In the genomic region with DNA sequence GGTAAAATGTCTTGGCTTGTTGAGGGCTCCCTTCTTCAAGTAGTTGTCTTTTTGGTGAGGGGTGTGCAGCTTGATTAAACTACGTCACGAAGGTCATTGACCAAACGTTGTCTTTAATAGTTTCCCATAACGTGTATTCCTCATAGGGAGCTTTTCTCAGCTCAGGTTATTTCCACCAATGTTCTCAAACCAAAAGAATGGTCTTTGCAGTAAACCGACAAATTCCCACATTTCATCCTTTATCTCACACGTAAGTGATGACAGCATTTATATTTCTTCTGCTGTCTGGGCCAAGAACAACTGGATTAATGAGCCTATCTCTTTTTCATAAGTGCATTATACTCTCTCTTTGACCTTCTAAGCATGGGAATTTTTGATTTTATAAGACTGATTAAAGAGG, we compare ENCODE assay signal across 21 cellular contexts.
DNase-seq lines count a peak whose midpoint lies in the region; ATAC-seq and TF ChIP-seq lines count a peak whose summit lies in the region.
"Had no signal": no experiment of that assay in that cellular context is flagged by ENCODE, and none has a peak within 500 bp of the region (broad histone marks: within the 10 kb centered on the region; RNA-seq: fewer than 3 reads in every experiment).

No MANE protein-coding gene starts in this region.

- H3K36me3 Mint-ChIP-seq in stimulated activated naive B cell treated with anti-CD40 and anti-IgM and Interleukin-4, amounts not matched to agents 10 μg/mL and 1 μg/mL and 100 μg/mL, for 72 hours = no peaks in the 10 kb centered on the region
- H3K36me3 Mint-ChIP-seq: CD4-positive, CD25-positive, alpha-beta regulatory T cell had no signal

- no peak for ATAC-seq in gastrocnemius medialis
- ATAC-seq in stimulated activated naive B cell treated with anti-CD40 and anti-IgM and Interleukin-4, amounts not matched to agents 10 μg/mL and 1 μg/mL and 100 μg/mL, for 72 hours (replicated peaks) = no peak
- ATAC-seq: PC-3 had no signal

- H3K27ac Mint-ChIP-seq in stimulated activated naive B cell treated with anti-CD40 and anti-IgM and Interleukin-4, amounts not matched to agents 10 μg/mL and 1 μg/mL and 100 μg/mL, for 72 hours = no peak overlapping the region
- H3K27ac Mint-ChIP-seq: B cell; CD4-positive, CD25-positive, alpha-beta regulatory T cell had no signal

- no peak overlapping the region for H3K4me3 ChIP-seq in left ventricle myocardium inferior
- no peak overlapping the region for H3K4me3 ChIP-seq in fibroblast of the aortic adventitia (ENCODE audit: low read depth, low read length)
- no peak overlapping the region for H3K4me3 ChIP-seq in gastrocnemius medialis
- H3K4me3 ChIP-seq in BE2C (ENCODE audit: low read depth, low read length) = no peak overlapping the region
- H3K4me3 ChIP-seq in transverse colon = no peak overlapping the region

- H3K27ac ChIP-seq in left ventricle myocardium inferior (replicated peaks) (peak overlapping the region; percentile 89), gastrocnemius medialis (peak overlapping the region in 3 of 4 donors; percentile 58 to 78 (median 59)), transverse colon (no peak overlapping the region)

- H3K9me3 ChIP-seq in left ventricle myocardium inferior (replicated peaks) = peaks cover 6% of the 10 kb centered on the region
- no peaks in the 10 kb centered on the region for H3K9me3 ChIP-seq in gastrocnemius medialis
- no peaks in the 10 kb centered on the region for H3K9me3 ChIP-seq in BE2C
- H3K9me3 ChIP-seq in transverse colon = no peaks in the 10 kb centered on the region

- no peak for TF ChIP-seq EP300 in transverse colon (IDR thresholded peaks at IDR 0.05; ENCODE audit: low read depth)

- WGBS in transverse colon (ENCODE audit: low coverage in 1 of 2), 2 donors = 79 to 85% methylated on average over 6 of the region's 6 CpGs

- no peaks in the 10 kb centered on the region for H3K36me3 ChIP-seq in left ventricle myocardium inferior
- H3K36me3 ChIP-seq in gastrocnemius medialis = no peaks in the 10 kb centered on the region
- H3K36me3 ChIP-seq in BE2C = no peaks in the 10 kb centered on the region
- H3K36me3 ChIP-seq in transverse colon = no peaks in the 10 kb centered on the region

- H3K27me3 ChIP-seq in left ventricle myocardium inferior (ENCODE audit: low read depth) = no peaks in the 10 kb centered on the region
- H3K27me3 ChIP-seq in gastrocnemius medialis = no peaks in the 10 kb centered on the region
- H3K27me3 ChIP-seq in BE2C = no peaks in the 10 kb centered on the region
- H3K27me3 ChIP-seq in transverse colon = no peaks in the 10 kb centered on the region

- intact Hi-C loops in left ventricle myocardium inferior (cut with micrococcal nuclease) (no loop called here), cardiac septum (cut with DNase I) (loop anchor here (5.0 kb wide), 1 partner anchor 60 kb away; no protein-coding TSS in a partner anchor), gastrocnemius medialis (cut with DNase I; ENCODE audit: low total_unique reads) (no loop called here), transverse colon (cut with DNase I; ENCODE audit: low total_unique reads) (no loop called here)

- no peaks in the 10 kb centered on the region for H3K4me1 Mint-ChIP-seq in stimulated activated naive B cell treated with anti-CD40 and anti-IgM and Interleukin-4, amounts not matched to agents 10 μg/mL and 1 μg/mL and 100 μg/mL, for 72 hours
- H3K4me1 Mint-ChIP-seq: B cell; CD4-positive, CD25-positive, alpha-beta regulatory T cell had no signal

- TF ChIP-seq POLR2A in gastrocnemius medialis (IDR thresholded peaks at IDR 0.05) = no peak
- no peak for TF ChIP-seq POLR2A in transverse colon (IDR thresholded peaks at IDR 0.05)

- no peak for TF ChIP-seq CTCF in left ventricle myocardium inferior (IDR thresholded peaks at IDR 0.05; ENCODE audit: borderline replicate concordance)
- no peak for TF ChIP-seq CTCF in fibroblast of the aortic adventitia (IDR thresholded peaks at IDR 0.05; ENCODE audit: insufficient read depth, low read length)
- no peak for TF ChIP-seq CTCF in gastrocnemius medialis (IDR thresholded peaks at IDR 0.05 in 4 of 5, conservative IDR thresholded peaks at IDR 0.05 in 1 of 5)
- no peak for TF ChIP-seq CTCF in BE2C (IDR thresholded peaks at IDR 0.05; ENCODE audit: low read depth, low read length)
- no peak for TF ChIP-seq CTCF in transverse colon (IDR thresholded peaks at IDR 0.05)

- no peaks in the 10 kb centered on the region for H3K27me3 Mint-ChIP-seq in stimulated activated naive B cell treated with anti-CD40 and anti-IgM and Interleukin-4, amounts not matched to agents 10 μg/mL and 1 μg/mL and 100 μg/mL, for 72 hours
- H3K27me3 Mint-ChIP-seq: B cell had no signal

- H3K4me1 ChIP-seq in left ventricle myocardium inferior (peaks cover 5% of the 10 kb centered on the region), gastrocnemius medialis (no peaks in the 10 kb centered on the region), BE2C (no peaks in the 10 kb centered on the region), transverse colon (peaks cover 0 to 5% (median 0%) of the 10 kb centered on the region in 4 donors)

- in situ Hi-C loops in gastrocnemius medialis (cut with MboI; ENCODE audit: low sequenced_read_pairs in 4 of 4) = no loop called here
- in situ Hi-C loops in transverse colon (cut with MboI; ENCODE audit: low pct_ligation_motif_present in 1 of 4, low pct_unique_long_range_greater_than_20kb in 1 of 4, low sequenced_read_pairs in 3 of 4) = no loop called here

- peaks cover 0 to 7% of the 10 kb centered on the region in 2 donors for H3K9me3 Mint-ChIP-seq in stimulated activated naive B cell treated with anti-CD40 and anti-IgM and Interleukin-4, amounts not matched to agents 10 μg/mL and 1 μg/mL and 100 μg/mL, for 72 hours

- no peak overlapping the region for H3K4me3 Mint-ChIP-seq in stimulated activated naive B cell treated with anti-CD40 and anti-IgM and Interleukin-4, amounts not matched to agents 10 μg/mL and 1 μg/mL and 100 μg/mL, for 72 hours
- H3K4me3 Mint-ChIP-seq: B cell; CD4-positive, CD25-positive, alpha-beta regulatory T cell had no signal

- no peak for DNase-seq in left ventricle myocardium inferior
- no peak for DNase-seq in cardiac septum (ENCODE audit: low spot score)
- peak; percentile 5 for DNase-seq in fibroblast of the aortic adventitia (ENCODE audit: low read depth)
- DNase-seq in gastrocnemius medialis = no peak
- no peak for DNase-seq in stimulated activated naive B cell treated with anti-CD40 and anti-IgM and Interleukin-4, amounts not matched to agents 10 μg/mL and 1 μg/mL and 100 μg/mL, for 72 hours
- DNase-seq in BE2C = no peak
- DNase-seq in NCI-H69 (lab: John Stamatoyannopoulos, UW) = no peak
- no peak for DNase-seq in transverse colon
- DNase-seq: CD4-positive, CD25-positive, alpha-beta regulatory T cell; COR-L47; DMS 273 treated with DMSO at 0.1 percent for 48 hours; DND-41; KBM-7; NCI-H1105; NCI-H1694; NCI-H2081 treated with DMSO at 0.1 percent for 48 hours; NCI-H510A; NCI-H82; PC-3; RPMI8226 had no signal

Comparison
In these comparisons a context has a peak if more than half of its experiments do, and no peak if none do; other contexts are left out.
1. H3K27ac ChIP-seq: peak in left ventricle myocardium inferior (single experiment) and gastrocnemius medialis (3 of 4); none in transverse colon (0 of 4).